ENCODE assay signal across 8 cellular contexts in genomic region chr14:67934087-67934486, GRCh38.
A peak's percentile ranks its signal among the peaks of the same experiment; 100 is the strongest.
DNase-seq lines count a peak whose midpoint lies in the region; ATAC-seq and TF ChIP-seq lines count a peak whose summit lies in the region.

No MANE protein-coding gene starts in this region.

- WGBS in endodermal cell (ENCODE audit: insufficient coverage in 1 of 2, insufficient read length in 1 of 2), 2 experiments: 0% methylated on average over 1 of the region's 1 CpG; no CpG with 5 or more reads in 1 of the 2 experiments
- 5% methylated on average over 1 of the region's 1 CpG for WGBS in mesenchymal stem cell
- 15 to 29% methylated on average over 1 of the region's 1 CpG for WGBS in aorta, 2 donors

- peaks cover 2% of the 10 kb centered on the region for H3K4me1 Mint-ChIP-seq in activated naive CD4-positive, alpha-beta T cell treated with anti-CD3 and anti-CD28 coated beads, Interleukin-2, amount 10 ng/mL, durations not matched to agents 7 days and 5 days
- H3K4me1 Mint-ChIP-seq in endodermal cell: peaks cover 28% of the 10 kb centered on the region
- H3K4me1 Mint-ChIP-seq in activated CD4-positive, alpha-beta memory T cell treated with anti-CD3 and anti-CD28 coated beads for 36 hours (ENCODE audit: low read depth): peaks cover 5% of the 10 kb centered on the region

- no peak overlapping the region for H3K9ac ChIP-seq in endodermal cell (ENCODE audit: extremely low read depth, low read length, poor library complexity, severe bottlenecking)
- H3K9ac ChIP-seq in mesenchymal stem cell (ENCODE audit: low read length): peak overlapping the region; percentile 77

- no peak overlapping the region for H3K14ac ChIP-seq in mesenchymal stem cell (ENCODE audit: low read length in 2 of 2)

- H2BK15ac ChIP-seq in mesenchymal stem cell (ENCODE audit: low read depth, poor library complexity, severe bottlenecking): no peak overlapping the region

- H3K4me3 ChIP-seq in endodermal cell (ENCODE audit: low read length) (no peak overlapping the region), mesenchymal stem cell (ENCODE audit: insufficient read depth in 1 of 2, low read depth in 1 of 2, low read length in 2 of 2) (no peak overlapping the region), aorta (ENCODE audit: low read length in 2 of 2) (no peak overlapping the region)

- H2AFZ ChIP-seq in mesenchymal stem cell (ENCODE audit: low read depth, low read length): no peak overlapping the region

- CTCF ChIA-PET in activated naive CD4-positive, alpha-beta T cell treated with anti-CD3 and anti-CD28 coated beads, Interleukin-2, amount 10 ng/mL, durations not matched to agents 7 days and 5 days (lab: Charles Lee): interaction anchor here (0.6 to 3.2 kb wide), 20 partner anchors 11 to 915 kb away, joined by 3 to 16 read pairs (median 3); no protein-coding TSS in a partner anchor
- CTCF ChIA-PET in activated CD4-positive, alpha-beta memory T cell treated with anti-CD3 and anti-CD28 coated beads for 36 hours (lab: Charles Lee): interaction anchor here (0.6 to 3.0 kb wide), 31 partner anchors 10 to 910 kb away, joined by 3 to 28 read pairs (median 4); no protein-coding TSS in a partner anchor

- no peak overlapping the region for H3K23ac ChIP-seq in mesenchymal stem cell (ENCODE audit: low read length in 2 of 2)

- no peaks in the 10 kb centered on the region for H3K36me3 Mint-ChIP-seq in activated naive CD4-positive, alpha-beta T cell treated with anti-CD3 and anti-CD28 coated beads, Interleukin-2, amount 10 ng/mL, durations not matched to agents 7 days and 5 days
- H3K36me3 Mint-ChIP-seq in endodermal cell (ENCODE audit: low read depth): peaks cover 5% of the 10 kb centered on the region
- peaks cover 4% of the 10 kb centered on the region for H3K36me3 Mint-ChIP-seq in activated CD4-positive, alpha-beta memory T cell treated with anti-CD3 and anti-CD28 coated beads for 36 hours

- H3K27ac ChIP-seq in endodermal cell (ENCODE audit: low read depth, low read length): no peak overlapping the region
- no peak overlapping the region for H3K27ac ChIP-seq in mesenchymal stem cell (ENCODE audit: low read length, poor library complexity, severe bottlenecking)
- no peak overlapping the region for H3K27ac ChIP-seq in aorta (ENCODE audit: low read depth in 1 of 2, low read length in 2 of 2)

- H3K9me3 ChIP-seq in endodermal cell (ENCODE audit: control insufficient read depth, low read length) (peaks cover 9% of the 10 kb centered on the region), mesenchymal stem cell (ENCODE audit: control insufficient read depth, low read length) (peaks cover 7% of the 10 kb centered on the region), aorta (ENCODE audit: control insufficient read depth, low read length) (no peaks in the 10 kb centered on the region)

- no peak overlapping the region for H4K91ac ChIP-seq in mesenchymal stem cell (ENCODE audit: low read length)

- H3K36me3 ChIP-seq in endodermal cell (ENCODE audit: control insufficient read depth, insufficient read depth, low read length) (no peaks in the 10 kb centered on the region), mesenchymal stem cell (ENCODE audit: control insufficient read depth in 1 of 2, insufficient read depth in 2 of 2, low read depth in 1 of 2, low read length in 2 of 2) (no peaks in the 10 kb centered on the region), aorta (ENCODE audit: control insufficient read depth in 1 of 2, insufficient read depth in 2 of 2, low read length in 1 of 2) (no peaks in the 10 kb centered on the region)

- H3K4ac ChIP-seq in mesenchymal stem cell (ENCODE audit: low read depth in 1 of 2, low read length in 2 of 2): no peak overlapping the region

- no peak overlapping the region for H2AK5ac ChIP-seq in mesenchymal stem cell (ENCODE audit: low read length, severe bottlenecking)

- intact Hi-C loops in aorta (cut with DNase I): no loop called here
- intact Hi-C loops in activated CD4-positive, alpha-beta memory T cell treated with anti-CD3 and anti-CD28 coated beads for 36 hours (cut with micrococcal nuclease): loop anchor here (2.0 kb wide), 1 partner anchor 883 kb away; no protein-coding TSS in a partner anchor

- peaks cover 10% of the 10 kb centered on the region for H3K79me1 ChIP-seq in mesenchymal stem cell (replicated peaks; ENCODE audit: low read length, poor library complexity, severe bottlenecking)

- POLR2A ChIA-PET in activated CD4-positive, alpha-beta memory T cell treated with anti-CD3 and anti-CD28 coated beads for 36 hours (lab: Charles Lee): no interaction called here

- H4K8ac ChIP-seq in mesenchymal stem cell (ENCODE audit: low read length): no peak overlapping the region

- H3K4me2 ChIP-seq in mesenchymal stem cell (ENCODE audit: low read length, poor library complexity, severe bottlenecking): no peak overlapping the region

- no peak overlapping the region for H3K18ac ChIP-seq in mesenchymal stem cell (ENCODE audit: low read depth in 1 of 2, low read length in 2 of 2)

- H3K27me3 Mint-ChIP-seq in activated naive CD4-positive, alpha-beta T cell treated with anti-CD3 and anti-CD28 coated beads, Interleukin-2, amount 10 ng/mL, durations not matched to agents 7 days and 5 days: no peaks in the 10 kb centered on the region
- peaks cover 29% of the 10 kb centered on the region for H3K27me3 Mint-ChIP-seq in endodermal cell (ENCODE audit: insufficient read depth)
- H3K27me3 Mint-ChIP-seq in activated CD4-positive, alpha-beta memory T cell treated with anti-CD3 and anti-CD28 coated beads for 36 hours: no peaks in the 10 kb centered on the region

- H3K4me1 ChIP-seq in endodermal cell (ENCODE audit: control insufficient read depth, insufficient read depth, low read length) (peaks cover 6% of the 10 kb centered on the region), mesenchymal stem cell (ENCODE audit: control insufficient read depth, insufficient read depth, low read depth, low read length) (peaks cover 2% of the 10 kb centered on the region), aorta (ENCODE audit: control insufficient read depth in 1 of 2, insufficient read depth in 2 of 2, low read length in 2 of 2) (no peaks in the 10 kb centered on the region)

- peak; percentile 86 for TF ChIP-seq CTCF in endodermal cell (conservative IDR thresholded peaks at IDR 0.05)

- no peak overlapping the region for H2BK5ac ChIP-seq in mesenchymal stem cell (ENCODE audit: low read depth, low read length, poor library complexity, severe bottlenecking)

- peak; percentile 27 for DNase-seq in activated naive CD4-positive, alpha-beta T cell treated with anti-CD3 and anti-CD28 coated beads, Interleukin-2, amount 10 ng/mL, durations not matched to agents 7 days and 5 days
- DNase-seq in activated naive CD4-positive, alpha-beta T cell treated with Interleukin-2 at 50 U/mL for 16 hours: no peak
- DNase-seq in LoVo (ENCODE audit: low spot score) (peak; percentile 83), RPMI8226 (peak; percentile 45), endodermal cell (peak; percentile 75), mesenchymal stem cell (peak; percentile 85), aorta (no peak)
- DNase-seq in activated CD4-positive, alpha-beta memory T cell treated with anti-CD3 and anti-CD28 coated beads for 36 hours: no peak

- peaks cover 7% of the 10 kb centered on the region for H3K9me3 Mint-ChIP-seq in activated naive CD4-positive, alpha-beta T cell treated with anti-CD3 and anti-CD28 coated beads, Interleukin-2, amount 10 ng/mL, durations not matched to agents 7 days and 5 days
- H3K9me3 Mint-ChIP-seq in endodermal cell: peaks cover 20% of the 10 kb centered on the region
- peaks cover 18% of the 10 kb centered on the region for H3K9me3 Mint-ChIP-seq in activated CD4-positive, alpha-beta memory T cell treated with anti-CD3 and anti-CD28 coated beads for 36 hours

- no peak overlapping the region for H3K4me3 Mint-ChIP-seq in activated naive CD4-positive, alpha-beta T cell treated with anti-CD3 and anti-CD28 coated beads, Interleukin-2, amount 10 ng/mL, durations not matched to agents 7 days and 5 days
- no peak overlapping the region for H3K4me3 Mint-ChIP-seq in endodermal cell
- H3K4me3 Mint-ChIP-seq in activated CD4-positive, alpha-beta memory T cell treated with anti-CD3 and anti-CD28 coated beads for 36 hours: no peak overlapping the region

- H3K27ac Mint-ChIP-seq in activated naive CD4-positive, alpha-beta T cell treated with anti-CD3 and anti-CD28 coated beads, Interleukin-2, amount 10 ng/mL, durations not matched to agents 7 days and 5 days: no peak overlapping the region
- peak overlapping the region; percentile 3 for H3K27ac Mint-ChIP-seq in endodermal cell
- H3K27ac Mint-ChIP-seq in activated CD4-positive, alpha-beta memory T cell treated with anti-CD3 and anti-CD28 coated beads for 36 hours: no peak overlapping the region

- no peak overlapping the region for H2BK12ac ChIP-seq in mesenchymal stem cell (ENCODE audit: low read length in 2 of 2)

- H3K27me3 ChIP-seq in endodermal cell (ENCODE audit: control insufficient read depth, insufficient read depth, low read length, poor library complexity, severe bottlenecking) (peaks cover 42% of the 10 kb centered on the region), mesenchymal stem cell (ENCODE audit: control insufficient read depth in 1 of 2, insufficient read depth in 1 of 2, low read length in 2 of 2) (no peaks in the 10 kb centered on the region), aorta (ENCODE audit: control insufficient read depth in 1 of 2, insufficient read depth in 2 of 2, low read length in 1 of 2) (no peaks in the 10 kb centered on the region)

- peak; percentile 87 for ATAC-seq in aorta (ENCODE audit: low FRiP score)

- H2BK120ac ChIP-seq in mesenchymal stem cell (ENCODE audit: low read depth, low read length): no peak overlapping the region

Comparison
In these comparisons a context has a peak if more than half of its experiments do, and no peak if none do; other contexts are left out.
1. DNase-seq: peak in activated naive CD4-positive, alpha-beta T cell treated with anti-CD3 and anti-CD28 coated beads, Interleukin-2, amount 10 ng/mL, durations not matched to agents 7 days and 5 days (single experiment), LoVo (single experiment), RPMI8226 (single experiment), endodermal cell (single experiment) and mesenchymal stem cell (single experiment); none in activated naive CD4-positive, alpha-beta T cell treated with Interleukin-2 at 50 U/mL for 16 hours (single experiment), aorta (0 of 2) and activated CD4-positive, alpha-beta memory T cell treated with anti-CD3 and anti-CD28 coated beads for 36 hours (single experiment).